In the genomic region with DNA sequence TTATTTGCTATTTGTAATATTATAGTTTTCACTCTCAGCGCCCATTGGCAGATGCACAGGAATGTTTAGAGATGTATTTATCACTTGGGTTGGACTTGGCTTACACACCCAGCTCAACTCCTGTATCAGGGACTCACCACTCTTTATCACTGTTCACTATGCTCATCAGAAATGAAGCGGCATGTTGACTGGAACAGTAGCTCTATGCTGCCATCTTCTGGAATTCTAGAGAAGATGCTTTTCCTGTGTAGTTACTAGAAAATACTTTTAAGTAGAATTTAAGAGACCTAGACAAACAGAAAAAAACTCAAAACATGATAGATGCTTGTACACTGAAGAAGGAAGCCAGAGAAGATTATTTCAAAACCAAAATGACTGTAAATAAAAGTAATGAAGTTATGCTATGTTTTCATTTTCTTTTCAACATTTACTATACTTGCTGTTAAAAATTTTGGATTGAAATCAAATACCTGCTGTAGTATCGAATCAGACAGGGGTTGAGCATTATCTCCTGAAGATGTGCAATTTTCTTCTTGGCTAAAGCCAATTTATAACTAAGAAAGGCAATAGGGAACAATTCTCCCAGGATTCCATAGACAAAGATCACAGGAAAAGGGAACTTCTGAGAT, we compare ENCODE assay signal across 8 cellular contexts. TPM values are rescaled to one million over a fixed set of nuclear protein-coding genes. Genes with fewer than 3 reads are reported as not detected.
DNase-seq lines count a peak whose midpoint lies in the region; ATAC-seq and TF ChIP-seq lines count a peak whose summit lies in the region.

No MANE protein-coding gene starts in this region.

- no peak overlapping the region for H3K9ac ChIP-seq in neuronal stem cell (ENCODE audit: low read depth, low read length, poor library complexity)

- H3K9me3 ChIP-seq in BE2C (no peaks in the 10 kb centered on the region), T-helper 17 cell (ENCODE audit: control insufficient read depth, low read length, poor library complexity, severe bottlenecking) (no peaks in the 10 kb centered on the region), neuronal stem cell (replicated peaks in 1 of 2; ENCODE audit: control insufficient read depth in 2 of 2, insufficient read depth in 1 of 2, low read depth in 1 of 2, low read length in 2 of 2) (no peaks in the 10 kb centered on the region)

- in situ Hi-C loops in GM13977 (cut with MboI; ENCODE audit: low pct_unique_long_range_greater_than_20kb, low sequenced_read_pairs, unreplicated experiment): no loop called here

- H3K27me3 ChIP-seq in BE2C (no peaks in the 10 kb centered on the region), neuronal stem cell (ENCODE audit: control insufficient read depth in 3 of 3, insufficient read depth in 3 of 3, low read depth in 1 of 3, low read length in 3 of 3) (peaks cover 0 to 3% (median 0%) of the 10 kb centered on the region in 3 experiments)

- H2BK5ac ChIP-seq in neuronal stem cell (ENCODE audit: low read length): no peak overlapping the region

- ATAC-seq in HG02884 (IDR thresholded peaks at IDR 0.05; ENCODE audit: unreplicated experiment) (peak; percentile 69), T-helper 17 cell (peak; percentile 64)

- H3K4me2 ChIP-seq in neuronal stem cell (ENCODE audit: insufficient read depth, low read length, poor library complexity, severe bottlenecking): no peak overlapping the region

- no peak overlapping the region for H4K8ac ChIP-seq in neuronal stem cell (ENCODE audit: low read depth, low read length)

- H3K79me1 ChIP-seq in neuronal stem cell (ENCODE audit: low read depth, low read length): no peaks in the 10 kb centered on the region

- no peak overlapping the region for H3K18ac ChIP-seq in neuronal stem cell (ENCODE audit: low read length)

- no peak overlapping the region for H3K27ac Mint-ChIP-seq in T-helper 17 cell
- no peak overlapping the region for H3K27ac Mint-ChIP-seq in T-helper 2 cell treated with Interferon-gamma antibody and Interleukin-4, amounts not matched to agents 5 μg/mL and 100 μg/mL, for 36 hours

- H3K27me3 Mint-ChIP-seq in T-helper 17 cell: peaks cover 23% of the 10 kb centered on the region
- peaks cover 4% of the 10 kb centered on the region for H3K27me3 Mint-ChIP-seq in T-helper 2 cell treated with Interferon-gamma antibody and Interleukin-4, amounts not matched to agents 5 μg/mL and 100 μg/mL, for 36 hours (ENCODE audit: low read depth)

- TF ChIP-seq CTCF in BE2C (IDR thresholded peaks at IDR 0.05; ENCODE audit: low read depth, low read length) (peak; percentile 64), GM13977 (IDR thresholded peaks at IDR 0.05; ENCODE audit: extremely low read depth, insufficient read depth, missing control alignments) (peak; percentile 76), fibroblast of pulmonary artery (IDR thresholded peaks at IDR 0.05; ENCODE audit: low read length, missing control alignments) (peak; percentile 73)

- no peaks in the 10 kb centered on the region for H3K9me3 Mint-ChIP-seq in T-helper 2 cell treated with Interferon-gamma antibody and Interleukin-4, amounts not matched to agents 5 μg/mL and 100 μg/mL, for 36 hours

- no peak overlapping the region for H2AFZ ChIP-seq in neuronal stem cell (ENCODE audit: low read length)

- H3K4me3 Mint-ChIP-seq in T-helper 17 cell: no peak overlapping the region
- no peak overlapping the region for H3K4me3 Mint-ChIP-seq in T-helper 2 cell treated with Interferon-gamma antibody and Interleukin-4, amounts not matched to agents 5 μg/mL and 100 μg/mL, for 36 hours

- peak; percentile 13 for DNase-seq in BE2C
- peak; percentile 28 for DNase-seq in GM13977 (ENCODE audit: low spot score)
- DNase-seq in NCI-H1436 treated with DMSO at 0.1 percent for 48 hours (lab: John Stamatoyannopoulos, UW): peak; percentile 13
- DNase-seq in T-helper 17 cell: no peak
- peak; percentile 81 for DNase-seq in fibroblast of pulmonary artery (ENCODE audit: low read depth)
- peak; percentile 69 for DNase-seq in neuronal stem cell (ENCODE audit: low spot score)
- no peak for DNase-seq in T-helper 2 cell treated with Interferon-gamma antibody and Interleukin-4, amounts not matched to agents 5 μg/mL and 100 μg/mL, for 36 hours (ENCODE audit: low spot score)

- no peak overlapping the region for H3K14ac ChIP-seq in neuronal stem cell (ENCODE audit: low read length)

- H3K4ac ChIP-seq in neuronal stem cell (ENCODE audit: low read length): no peak overlapping the region

- no peak overlapping the region for H3K27ac ChIP-seq in neuronal stem cell (replicated peaks; ENCODE audit: low read length)

- no peak overlapping the region for H2BK12ac ChIP-seq in neuronal stem cell (ENCODE audit: low read length)

- H3K4me1 Mint-ChIP-seq in T-helper 17 cell: peaks cover 4% of the 10 kb centered on the region
- no peaks in the 10 kb centered on the region for H3K4me1 Mint-ChIP-seq in T-helper 2 cell treated with Interferon-gamma antibody and Interleukin-4, amounts not matched to agents 5 μg/mL and 100 μg/mL, for 36 hours (ENCODE audit: low read depth)

- WGBS in neuronal stem cell (ENCODE audit: extremely low coverage in 2 of 2, insufficient read length in 2 of 2, insufficient replicate concordance in 1 of 2), 2 donors: no CpG with 5 or more reads among the region's 3 CpGs

- H2BK120ac ChIP-seq in neuronal stem cell (ENCODE audit: low read depth, low read length): no peak overlapping the region

- no peak overlapping the region for H3K23ac ChIP-seq in neuronal stem cell (ENCODE audit: low read depth, low read length, poor library complexity)

- no peak overlapping the region for H3K4me3 ChIP-seq in BE2C (ENCODE audit: low read depth, low read length)
- no peak overlapping the region for H3K4me3 ChIP-seq in fibroblast of pulmonary artery (replicated peaks; ENCODE audit: low read depth, low read length)
- H3K4me3 ChIP-seq in neuronal stem cell (ENCODE audit: low read length in 2 of 2): no peak overlapping the region

- H3K4me1 ChIP-seq in BE2C (no peaks in the 10 kb centered on the region), neuronal stem cell (ENCODE audit: control insufficient read depth in 2 of 2, insufficient read depth in 1 of 2, low read depth in 1 of 2, low read length in 2 of 2) (peaks cover 0 to 4% of the 10 kb centered on the region in 2 donors)

- H2BK15ac ChIP-seq in neuronal stem cell (ENCODE audit: low read length): no peak overlapping the region

- H4K91ac ChIP-seq in neuronal stem cell (ENCODE audit: low read depth, low read length, poor library complexity): no peak overlapping the region

- H3K36me3 ChIP-seq in BE2C: no peaks in the 10 kb centered on the region
- H3K36me3 ChIP-seq in neuronal stem cell (replicated peaks in 1 of 2; ENCODE audit: control insufficient read depth in 2 of 2, insufficient read depth in 2 of 2, low read length in 2 of 2): no peaks in the 10 kb centered on the region

- no peaks in the 10 kb centered on the region for H3K36me3 Mint-ChIP-seq in T-helper 17 cell (ENCODE audit: low read depth)
- H3K36me3 Mint-ChIP-seq in T-helper 2 cell treated with Interferon-gamma antibody and Interleukin-4, amounts not matched to agents 5 μg/mL and 100 μg/mL, for 36 hours (ENCODE audit: low read depth): no peaks in the 10 kb centered on the region

- no peak overlapping the region for H2AK5ac ChIP-seq in neuronal stem cell (ENCODE audit: low read depth, low read length)

RNA-seq across cellular contexts. Expression of a gene that starts 47.4 kb away (rescaled TPM):
- not detected for polyA plus RNA-seq in BE2C (2012; ENCODE audit: insufficient read depth, insufficient read length, low read depth)
- total RNA-seq in T-helper 17 cell: not detected
- polyA plus RNA-seq in neuronal stem cell (2013, experiment 1 of 2): 9.0 TPM
- 8.0 TPM for polyA plus RNA-seq in neuronal stem cell (2013, experiment 2 of 2)

Comparison
In these comparisons a context has a peak if more than half of its experiments do, and no peak if none do; other contexts are left out.
1. DNase-seq: peak in BE2C (single experiment), GM13977 (single experiment), NCI-H1436 treated with DMSO at 0.1 percent for 48 hours (single experiment), fibroblast of pulmonary artery (single experiment) and neuronal stem cell (single experiment); none in T-helper 17 cell (0 of 3) and T-helper 2 cell treated with Interferon-gamma antibody and Interleukin-4, amounts not matched to agents 5 μg/mL and 100 μg/mL, for 36 hours (single experiment).
2. Peak in every context shown above with its lines, with median percentiles within 50 percentile points of each other: CTCF ChIP-seq.